ENCODE assay signal across 1 cellular context in genomic region chr16:2739555-2740435, GRCh38.
A peak's percentile ranks its signal among the peaks of the same experiment; 100 is the strongest.
TF ChIP-seq lines count a peak whose summit lies in the region.

No MANE protein-coding gene starts in this region.

TF ChIP-seq in HepG2, 621 proteins besides CTCF, POLR2A, EP300 and RAD21 (continued from another document and continues in another):
- TF ChIP-seq IKZF4 (CRISPR knock-in tag; IDR thresholded peaks at IDR 0.05; ENCODE audit: borderline replicate concordance, low read depth, not compliant biosample characterization), result no peak
- TF ChIP-seq ZNF574 (CRISPR knock-in tag; IDR thresholded peaks at IDR 0.05), result no peak
- no peak for TF ChIP-seq HDAC1 (CRISPR knock-in tag; IDR thresholded peaks at IDR 0.05)
- no peak for TF ChIP-seq TBX3 (IDR thresholded peaks at IDR 0.05; ENCODE audit: borderline replicate concordance)
- no peak for TF ChIP-seq TOPORS (CRISPR knock-in tag; IDR thresholded peaks at IDR 0.05)
- TF ChIP-seq ZNF839 (CRISPR knock-in tag; IDR thresholded peaks at IDR 0.05; ENCODE audit: borderline replicate concordance), result no peak
- peak; percentile 67 for TF ChIP-seq ZNF687 (CRISPR knock-in tag; IDR thresholded peaks at IDR 0.05)
- no peak for TF ChIP-seq ETS1 (CRISPR knock-in tag; IDR thresholded peaks at IDR 0.05)
- TF ChIP-seq KMT2B (CRISPR knock-in tag; IDR thresholded peaks at IDR 0.05), result 0 out of 2 replicates have a peak, but pooled peaks have one; percentile 29
- no peak for TF ChIP-seq ZNF282 (IDR thresholded peaks at IDR 0.05; ENCODE audit: partially characterized antibody)
- no peak for TF ChIP-seq EHMT2 (IDR thresholded peaks at IDR 0.05; ENCODE audit: borderline replicate concordance, low read depth, low read length)
- no peak for TF ChIP-seq ZXDC (CRISPR knock-in tag; IDR thresholded peaks at IDR 0.05)
- no peak for TF ChIP-seq GRHL1 (CRISPR knock-in tag; conservative IDR thresholded peaks at IDR 0.05)
- TF ChIP-seq MXD1 (CRISPR knock-in tag; IDR thresholded peaks at IDR 0.05), result no peak
- no peak for TF ChIP-seq HOMEZ (CRISPR knock-in tag; IDR thresholded peaks at IDR 0.05; ENCODE audit: low read depth)
- no peak for TF ChIP-seq NR2F6 (IDR thresholded peaks at IDR 0.05)
- TF ChIP-seq NR2F6 (CRISPR knock-in tag; IDR thresholded peaks at IDR 0.05), result peak; percentile 36; the same call in 1 of the 2 replicates
- no peak for TF ChIP-seq ZSCAN9 (CRISPR knock-in tag; IDR thresholded peaks at IDR 0.05; ENCODE audit: borderline replicate concordance)
- TF ChIP-seq ZBTB43 (CRISPR knock-in tag; conservative IDR thresholded peaks at IDR 0.05), result no peak
- TF ChIP-seq HNF4A (CRISPR knock-in tag; IDR thresholded peaks at IDR 0.05), result peak; percentile 8; the same call in 1 of the 2 replicates
- no peak for TF ChIP-seq CC2D1A (CRISPR knock-in tag; IDR thresholded peaks at IDR 0.05)
- no peak for TF ChIP-seq ZNF780A (CRISPR knock-in tag; IDR thresholded peaks at IDR 0.05)
- TF ChIP-seq ARNTL (CRISPR knock-in tag; IDR thresholded peaks at IDR 0.05), result no peak
- no peak for TF ChIP-seq PLRG1 (conservative IDR thresholded peaks at IDR 0.05)
- TF ChIP-seq ZNF788 (CRISPR knock-in tag; IDR thresholded peaks at IDR 0.05; ENCODE audit: borderline replicate concordance), result 0 out of 2 replicates have a peak, but pooled peaks have one; percentile 31
- no peak for TF ChIP-seq GMEB2 (CRISPR knock-in tag; IDR thresholded peaks at IDR 0.05; ENCODE audit: low read depth)
- TF ChIP-seq TFAP4 (IDR thresholded peaks at IDR 0.05; ENCODE audit: borderline replicate concordance, low read depth), result no peak
- TF ChIP-seq ZNF639 (CRISPR knock-in tag; conservative IDR thresholded peaks at IDR 0.05), result no peak
- TF ChIP-seq POLR2G (IDR thresholded peaks at IDR 0.05; ENCODE audit: low read depth, low read length), result peak; percentile 58; the same call in 1 of the 2 replicates
- TF ChIP-seq ZNF792 (CRISPR knock-in tag; IDR thresholded peaks at IDR 0.05), result peak; percentile 22; the same call in 1 of the 2 replicates
- TF ChIP-seq NR2F1 (CRISPR knock-in tag; IDR thresholded peaks at IDR 0.05), result no peak
- no peak for TF ChIP-seq PRPF4 (IDR thresholded peaks at IDR 0.05; ENCODE audit: low read depth, low read length, poor library complexity, severe bottlenecking)
- no peak for TF ChIP-seq ZSCAN31 (CRISPR knock-in tag; IDR thresholded peaks at IDR 0.05; ENCODE audit: low read depth)
- TF ChIP-seq HNF4G (IDR thresholded peaks at IDR 0.05; ENCODE audit: borderline replicate concordance, low read depth, low read length), result no peak
- no peak for TF ChIP-seq HNF4G (CRISPR knock-in tag; IDR thresholded peaks at IDR 0.05; ENCODE audit: borderline replicate concordance, low read depth)
- TF ChIP-seq ZNF414 (CRISPR knock-in tag; IDR thresholded peaks at IDR 0.05), result no peak
- no peak for TF ChIP-seq SP2 (CRISPR knock-in tag; IDR thresholded peaks at IDR 0.05)
- no peak for TF ChIP-seq ZNF235 (CRISPR knock-in tag; IDR thresholded peaks at IDR 0.05; ENCODE audit: borderline replicate concordance)
- TF ChIP-seq ZNF558 (CRISPR knock-in tag; IDR thresholded peaks at IDR 0.05; ENCODE audit: borderline replicate concordance), result no peak
